8 cellular contexts compared by ENCODE assay signal in genomic region chr1:224432141-224432540, GRCh38. TPM values are rescaled to one million over a fixed set of nuclear protein-coding genes. Genes with fewer than 3 reads are reported as not detected.
DNase-seq lines count a peak whose midpoint lies in the region; FAIRE-seq and TF ChIP-seq lines count a peak whose summit lies in the region.

No MANE protein-coding gene starts in this region.

- H3K9ac ChIP-seq in endothelial cell of umbilical vein (replicated peaks; ENCODE audit: extremely low read depth, insufficient read depth, low read length) (peak overlapping the region; percentile 61), parathyroid adenoma (no peak overlapping the region)

- H3K4me1 ChIP-seq in endothelial cell of umbilical vein (ENCODE audit: control insufficient read depth, extremely low read depth, insufficient read depth, low read length) (peaks cover 51% of the 10 kb centered on the region), parathyroid adenoma (no peaks in the 10 kb centered on the region)

- TF ChIP-seq CTCF in endothelial cell of umbilical vein (IDR thresholded peaks at IDR 0.05; ENCODE audit: extremely low read depth in 1 of 2, insufficient read depth in 1 of 2, low read depth in 1 of 2, low read length in 2 of 2) (no peak), parathyroid adenoma (IDR thresholded peaks at IDR 0.05) (no peak), RWPE1 (conservative IDR thresholded peaks at IDR 0.05; ENCODE audit: low read depth) (no peak)

- H3K4me3 ChIP-seq in endothelial cell of umbilical vein (replicated peaks in 1 of 3; ENCODE audit: insufficient read depth in 1 of 3, low read depth in 1 of 3, low read length in 3 of 3) (peak overlapping the region; percentile 24 to 100 (median 88)), parathyroid adenoma (ENCODE audit: low read depth, low read length) (peak overlapping the region; percentile 66)

- H3K36me3 ChIP-seq in endothelial cell of umbilical vein (ENCODE audit: control insufficient read depth in 2 of 2, extremely low read depth in 1 of 2, insufficient read depth in 2 of 2, low read length in 2 of 2) = peaks cover 0 to 8% of the 10 kb centered on the region in 2 experiments
- H3K36me3 ChIP-seq in parathyroid adenoma (ENCODE audit: control insufficient read depth, insufficient read depth, low read length) = no peaks in the 10 kb centered on the region

- peak overlapping the region; percentile 97 for H3K4me2 ChIP-seq in endothelial cell of umbilical vein (ENCODE audit: insufficient read depth, low read length)
- H3K4me2 ChIP-seq in parathyroid adenoma (ENCODE audit: low read length) = peak overlapping the region; percentile 83

- no peak overlapping the region for H2AFZ ChIP-seq in endothelial cell of umbilical vein (ENCODE audit: low read depth, low read length)
- no peak overlapping the region for H2AFZ ChIP-seq in parathyroid adenoma

- POLR2A ChIA-PET in endothelial cell of umbilical vein (lab: Charles Lee) (interaction anchor here (1.5 kb wide), 2 partner anchors 25 to 66 kb away, joined by 4 to 6 read pairs; no protein-coding TSS in a partner anchor), RWPE1 (lab: Yijun Ruan, JAX; ENCODE audit: low non-redundant PET) (no interaction called here)

- H3K27me3 ChIP-seq in endothelial cell of umbilical vein (ENCODE audit: control insufficient read depth in 2 of 2, insufficient read depth in 2 of 2, low read length in 2 of 2) (no peaks in the 10 kb centered on the region), parathyroid adenoma (ENCODE audit: control insufficient read depth, insufficient read depth, low read length) (no peaks in the 10 kb centered on the region)

- dilution Hi-C loops in endothelial cell of umbilical vein (cut with MboI; ENCODE audit: extremely low pct_ligation_motif_present, low sequenced_read_pairs) = no loop called here

- no peak for FAIRE-seq in endothelial cell of umbilical vein (lab: Jason Lieb, UNC)

- no peak for TF ChIP-seq POLR2A in endothelial cell of umbilical vein (IDR thresholded peaks at IDR 0.05; ENCODE audit: low read depth, low read length)

- peak overlapping the region; percentile 22 for H3K27ac ChIP-seq in endothelial cell of umbilical vein (ENCODE audit: insufficient read depth, low read depth, low read length)
- H3K27ac ChIP-seq in parathyroid adenoma = peak overlapping the region; percentile 15
- no peak overlapping the region for H3K27ac ChIP-seq in RWPE1

- in situ Hi-C loops in G401 (cut with HindIII; ENCODE audit: low sequenced_read_pairs) = no loop called here

- DNase-seq in G401 (ENCODE audit: low spot score) (peak; percentile 27), OCI-M1 (lab: John Stamatoyannopoulos, UW) (peak; percentile 48), endothelial cell of umbilical vein (ENCODE audit: low read depth, low spot score) (peak; percentile 44), NCI-H748 treated with DMSO at 0.1 percent for 48 hours (lab: John Stamatoyannopoulos, UW) (no peak), cerebellar nuclear complex (lab: John Stamatoyannopoulos, UW) (no peak), RWPE1 (ENCODE audit: low spot score) (no peak)
- no peak for DNase-seq in stimulated activated CD4-positive, alpha-beta T cell treated with anti-CD3 and anti-CD28 coated beads, Interleukin-15, amount 100 ng/mL, for 24 hours

- peaks cover 3% of the 10 kb centered on the region for H4K20me1 ChIP-seq in endothelial cell of umbilical vein (replicated peaks; ENCODE audit: control insufficient read depth, extremely low read depth, insufficient read depth, low read length)

- TSS peak; percentile 20 for BruUV-seq in endothelial cell of umbilical vein (replicated peaks; lab: Mats Ljungman, UMichigan)

- H3K9me1 ChIP-seq in endothelial cell of umbilical vein (replicated peaks; ENCODE audit: control insufficient read depth, extremely low read depth, insufficient read depth, low read length) = no peaks in the 10 kb centered on the region

- CTCF ChIA-PET in endothelial cell of umbilical vein (lab: Charles Lee) = interaction anchor here (1.1 to 7.4 kb wide), 4 partner anchors 16 to 490 kb away, joined by 3 to 92 read pairs (median 8); no protein-coding TSS in a partner anchor
- CTCF ChIA-PET in RWPE1 (lab: Yijun Ruan, JAX) = interaction anchor here (0.8 to 1.5 kb wide), 2 partner anchors 24 to 25 kb away, joined by 4 to 6 read pairs; no protein-coding TSS in a partner anchor

- H3K9me3 ChIP-seq in endothelial cell of umbilical vein (replicated peaks; ENCODE audit: control insufficient read depth, insufficient read depth, low read length) = no peaks in the 10 kb centered on the region
- H3K9me3 ChIP-seq in parathyroid adenoma (ENCODE audit: control insufficient read depth, low read length) = no peaks in the 10 kb centered on the region

- intact Hi-C loops in endothelial cell of umbilical vein (cut with micrococcal nuclease) = loop anchor here (2.0 to 5.0 kb wide), 3 partner anchors 25 to 725 kb away; partner anchors contain the start of gene CNIH4

- H3K79me2 ChIP-seq in endothelial cell of umbilical vein (ENCODE audit: control insufficient read depth, insufficient read depth, low read length) (peaks cover 60% of the 10 kb centered on the region), parathyroid adenoma (peaks cover 9% of the 10 kb centered on the region)

TF ChIP-seq in endothelial cell of umbilical vein, 7 proteins besides CTCF, POLR2A, EP300 and RAD21:
- TF ChIP-seq JUN (IDR thresholded peaks at IDR 0.05; ENCODE audit: borderline replicate concordance, insufficient read depth, insufficient read length, low read depth) (no peak), POLR2AphosphoS5 (IDR thresholded peaks at IDR 0.05; ENCODE audit: insufficient read depth, low read depth, low read length) (no peak), GATA2 (IDR thresholded peaks at IDR 0.05; ENCODE audit: insufficient read depth, insufficient read length, low read depth, low read length) (no peak), EZH2 (IDR thresholded peaks at IDR 0.05; ENCODE audit: borderline replicate concordance, low read depth, low read length, severe bottlenecking) (no peak), MYC (IDR thresholded peaks at IDR 0.05; ENCODE audit: low read depth, low read length) (no peak), FOS (IDR thresholded peaks at IDR 0.05; ENCODE audit: borderline replicate concordance, insufficient read depth, low read length) (no peak), MAX (IDR thresholded peaks at IDR 0.05; ENCODE audit: insufficient read depth, insufficient read length) (no peak)

RNA-seq across cellular contexts. Expression of gene WDR26, which starts 2.5 kb away (rescaled TPM):
- total RNA-seq in G401 (2014; rRNA removed; shearing (Covaris generic)) = 30.5 and 43.8 TPM in 2 replicates
- total RNA-seq in endothelial cell of umbilical vein = 90.1 and 92.4 TPM in 2 replicates
- polyA plus RNA-seq in endothelial cell of umbilical vein = 19.3 and 26.7 TPM in 2 replicates
- polyA plus RNA-seq in endothelial cell of umbilical vein (2011; cell fraction: cytosol; rRNA removed) = 33.7 and 36.0 TPM in 2 replicates
- polyA plus RNA-seq in endothelial cell of umbilical vein (2011; cell fraction: nucleus; rRNA removed) = 88.9 and 115 TPM in 2 replicates
- polyA plus RNA-seq in endothelial cell of umbilical vein (2012) = 62.1 and 76.9 TPM in 2 replicates
- polyA minus RNA-seq in endothelial cell of umbilical vein = 74.5 and 98.5 TPM in 2 replicates
- 29.9 TPM for polyA minus RNA-seq in endothelial cell of umbilical vein (2011; cell fraction: cytosol; rRNA and poly(A)+ RNA removed)
- polyA minus RNA-seq in endothelial cell of umbilical vein (2011; cell fraction: nucleus; rRNA and poly(A)+ RNA removed) = 128 and 154 TPM in 2 replicates

Comparison
In these comparisons a context has a peak if more than half of its experiments do, and no peak if none do; other contexts are left out.
1. DNase-seq: peak in G401 (single experiment), OCI-M1 (single experiment) and endothelial cell of umbilical vein (single experiment); none in NCI-H748 treated with DMSO at 0.1 percent for 48 hours (single experiment), cerebellar nuclear complex (0 of 2), RWPE1 (single experiment) and stimulated activated CD4-positive, alpha-beta T cell treated with anti-CD3 and anti-CD28 coated beads, Interleukin-15, amount 100 ng/mL, for 24 hours (single experiment).